25 cellular contexts compared by ENCODE assay signal in the genomic region with DNA sequence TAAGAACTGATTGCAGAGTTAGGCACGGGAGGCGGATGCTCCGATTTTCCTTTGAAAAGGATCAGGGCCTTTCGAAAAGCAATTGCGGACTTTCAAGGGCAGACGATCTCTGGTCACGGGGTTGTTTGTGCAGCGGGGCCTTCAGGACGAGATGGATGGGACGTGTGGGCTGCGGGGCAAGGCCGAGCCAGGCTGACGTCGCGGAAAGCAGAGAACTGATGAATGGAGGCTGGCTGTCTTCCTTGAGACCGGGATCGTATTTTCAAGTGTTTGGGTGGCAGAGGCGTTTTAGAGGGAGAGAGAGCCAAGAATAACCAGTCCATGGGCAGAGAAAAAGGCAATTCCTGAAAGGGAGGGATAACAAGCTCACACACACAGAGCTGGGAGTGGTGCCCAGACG.
"Had no signal": no experiment of that assay in that cellular context is flagged by ENCODE, and none has a peak within 500 bp of the region (broad histone marks: within the 10 kb centered on the region; RNA-seq: fewer than 3 reads in every experiment).

No MANE protein-coding gene starts in this region.

- H3K4me3 ChIP-seq: coronary artery, esophagus muscularis mucosa, heart right ventricle, lower lobe of right lung, smooth muscle cell, stomach, tibial artery had no signal

- FAIRE-seq: endothelial cell of umbilical vein, islet of Langerhans had no signal

- H3K36me3 ChIP-seq: esophagus muscularis mucosa, heart right ventricle, lower lobe of right lung, neutrophil, stomach, tibial artery had no signal

- DNase-seq: dermis blood vessel endothelial cell; effector memory CD4-positive, alpha-beta T cell; foreskin melanocyte; glutamatergic neuron; heart right ventricle; hippocampal formation; left colon; left ventricle myocardium superior; lower lobe of right lung; naive thymus-derived CD8-positive, alpha-beta T cell; retina; stimulated activated CD4-positive, alpha-beta T cell treated with anti-CD3 and anti-CD28 coated beads, Interleukin-12 subunit alpha, Interleukin-12 subunit beta, amount 100 ng/mL, for 4 hours; stimulated activated CD4-positive, alpha-beta T cell treated with anti-CD3 and anti-CD28 coated beads, Interleukin-1b, Interleukin-23, amount 100 ng/mL, for 48 hours; stimulated activated CD4-positive, alpha-beta T cell treated with anti-CD3 and anti-CD28 coated beads, Interleukin-4, amount 100 ng/mL, for 1 hour; stimulated activated naive CD4-positive, alpha-beta T cell treated with Interleukin-2 at 50 U/mL for 16 hours; stomach; tibial artery had no signal

- H3K27ac ChIP-seq: coronary artery, esophagus muscularis mucosa, heart right ventricle, lower lobe of right lung, neutrophil, stomach, tibial artery had no signal

- H3K4me1 ChIP-seq: esophagus muscularis mucosa, heart right ventricle, lower lobe of right lung, stomach, tibial artery had no signal

- H3K4me2 ChIP-seq: smooth muscle cell had no signal

- H3K27me3 ChIP-seq: neutrophil, stomach, tibial artery had no signal

- ATAC-seq: heart right ventricle; left colon; left ventricle myocardium superior; lower lobe of right lung; naive thymus-derived CD8-positive, alpha-beta T cell; sciatic nerve; stimulated activated effector memory CD8-positive, alpha-beta T cell treated with anti-CD3 and anti-CD28 coated beads, Interleukin-12 subunit alpha, Interleukin-12 subunit beta, amount 100 ng/mL, for 72 hours had no signal
